ENCODE assay signal across 8 cellular contexts in the genomic region with DNA sequence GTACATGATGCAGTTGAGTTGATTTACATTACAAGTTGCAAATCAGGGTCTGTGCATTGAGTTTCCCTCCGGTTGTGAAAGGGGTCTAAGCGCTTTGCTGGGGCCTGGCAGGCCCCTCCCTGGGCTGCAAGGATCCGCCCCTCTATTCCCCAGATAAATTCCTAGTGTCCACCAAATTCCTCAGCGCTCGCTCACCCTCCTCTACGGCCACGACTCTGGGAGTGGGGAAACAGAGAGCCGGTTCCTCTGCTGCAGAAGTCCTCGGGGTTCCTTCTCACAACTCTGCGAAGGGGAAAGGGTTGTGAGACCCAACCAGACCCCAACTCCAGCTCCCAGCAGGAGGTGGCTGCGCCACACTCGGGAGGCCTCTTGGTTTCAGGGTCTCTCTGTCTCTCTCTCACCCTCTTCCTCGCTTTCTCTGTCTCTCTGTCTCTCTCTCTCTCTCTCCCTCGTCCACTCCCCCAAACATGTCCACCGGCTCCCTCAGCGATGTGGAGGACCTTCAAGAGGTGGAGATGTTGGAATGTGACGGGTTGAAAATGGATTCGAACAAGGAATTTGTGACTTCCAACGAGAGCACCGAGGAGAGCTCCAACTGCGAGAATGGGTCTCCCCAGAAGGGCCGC. TPM values are rescaled to one million over a fixed set of nuclear protein-coding genes. Genes with fewer than 3 reads are reported as not detected.
A peak's percentile ranks its signal among the peaks of the same experiment; 100 is the strongest.
DNase-seq lines count a peak whose midpoint lies in the region; ATAC-seq, FAIRE-seq and TF ChIP-seq lines count a peak whose summit lies in the region.

TSS of gene TCF21 (plus strand) at position 183 of the 626 bp plus-strand sequence. CDS start at position 468, 285 bp downstream.

- H3K9me3 ChIP-seq in HCT116 (ENCODE audit: control insufficient read depth in 1 of 2, insufficient read depth in 1 of 2, low read depth in 1 of 2, low read length in 2 of 2) = no peaks in the 10 kb centered on the region
- H3K9me3 ChIP-seq in body of pancreas = no peaks in the 10 kb centered on the region
- no peaks in the 10 kb centered on the region for H3K9me3 ChIP-seq in kidney (ENCODE audit: control insufficient read depth in 1 of 2, low read length in 2 of 2)
- H3K9me3 ChIP-seq in skeletal muscle satellite cell (replicated peaks; ENCODE audit: low read length) = no peaks in the 10 kb centered on the region
- H3K9me3 ChIP-seq in breast epithelium = no peaks in the 10 kb centered on the region

- ATAC-seq in HCT116 = peak; percentile 47; the same call in 1 of the 2 replicates
- ATAC-seq in body of pancreas = peak; percentile 51
- ATAC-seq in GM21447 (IDR thresholded peaks at IDR 0.05; ENCODE audit: unreplicated experiment) = no peak
- ATAC-seq in HG03469 (IDR thresholded peaks at IDR 0.05; ENCODE audit: unreplicated experiment) = no peak

- 8 to 18% methylated on average over 22 of the region's 22 CpGs for WGBS in body of pancreas, 2 donors

- H3K4me2 ChIP-seq in HCT116 (ENCODE audit: low read length) = peak within 1 kb of the TSS; percentile 32
- peak within 1 kb of the TSS; percentile 95 for H3K4me2 ChIP-seq in skeletal muscle satellite cell (ENCODE audit: low read length)

- no peak for FAIRE-seq in kidney (lab: Jason Lieb, UNC)

- H3K36me3 ChIP-seq in HCT116 (ENCODE audit: control insufficient read depth in 1 of 2, insufficient read depth in 2 of 2, low read length in 2 of 2) (no peaks in the 10 kb centered on the region), body of pancreas (replicated peaks in 1 of 2; ENCODE audit: insufficient read depth in 1 of 2, low read depth in 2 of 2) (no peaks in the 10 kb centered on the region), kidney (ENCODE audit: control insufficient read depth in 1 of 2, insufficient read depth in 2 of 2, low read length in 2 of 2) (no peaks in the 10 kb centered on the region), skeletal muscle satellite cell (ENCODE audit: insufficient read depth, low read length) (no peaks in the 10 kb centered on the region), breast epithelium (no peaks in the 10 kb centered on the region)

- H4K20me1 ChIP-seq in HCT116 (ENCODE audit: insufficient read depth) = no peaks in the 10 kb centered on the region

- H3K27ac ChIP-seq in HCT116 (ENCODE audit: low read depth, low read length) (peak within 1 kb of the TSS; percentile 11; the same call in 1 of the 2 replicates), body of pancreas (peak within 1 kb of the TSS in 3 of 4 donors; percentile 14 to 49 (median 26)), kidney (ENCODE audit: low read depth in 2 of 2, low read length in 2 of 2) (peak within 1 kb of the TSS; percentile 75 to 84), breast epithelium (no peak within 1 kb of the TSS)

- TF ChIP-seq POLR2A in HCT116 (IDR thresholded peaks at IDR 0.05; ENCODE audit: borderline replicate concordance, extremely low read depth, insufficient read depth, insufficient read length) (no peak), body of pancreas (IDR thresholded peaks at IDR 0.05) (peak in 2 of 3 donors; percentile 34 to 40), breast epithelium (IDR thresholded peaks at IDR 0.05) (no peak)

- H3K4me3 ChIP-seq in HCT116 (replicated peaks in 1 of 2; ENCODE audit: low read depth in 1 of 2, low read length in 2 of 2) = no peak within 1 kb of the TSS
- H3K4me3 ChIP-seq in body of pancreas = no peak within 1 kb of the TSS
- peak within 1 kb of the TSS; percentile 50 to 66 for H3K4me3 ChIP-seq in kidney (ENCODE audit: low read length in 2 of 2)
- H3K4me3 ChIP-seq in skeletal muscle satellite cell (ENCODE audit: low read length) = peak within 1 kb of the TSS; percentile 49
- H3K4me3 ChIP-seq in breast epithelium = peak within 1 kb of the TSS in 1 of 3 donors; percentile 1

- H2AFZ ChIP-seq in HCT116 (ENCODE audit: low read depth, low read length, poor library complexity, severe bottlenecking) = no peak within 1 kb of the TSS

- no peak for DNase-seq in HCT116 (ENCODE audit: low read depth, low spot score)
- DNase-seq in body of pancreas = peak in 2 of 4 donors; percentile 20 to 24
- DNase-seq in kidney = peak; percentile 85
- no peak for DNase-seq in breast epithelium (ENCODE audit: low spot score in 2 of 2)
- DNase-seq in NCI-H82 (lab: John Stamatoyannopoulos, UW) = no peak

- H3K4me1 ChIP-seq in HCT116 (ENCODE audit: control insufficient read depth in 1 of 2, insufficient read depth in 2 of 2, low read length in 2 of 2) = peaks cover 4 to 22% of the 10 kb centered on the region in 2 experiments; a peak in 3 of 4 replicates
- peaks cover 17% of the 10 kb centered on the region for H3K4me1 ChIP-seq in body of pancreas
- H3K4me1 ChIP-seq in kidney (ENCODE audit: control insufficient read depth in 1 of 2, insufficient read depth in 1 of 2, low read depth in 1 of 2, low read length in 2 of 2) = peaks cover 0 to 3% of the 10 kb centered on the region in 2 donors
- H3K4me1 ChIP-seq in skeletal muscle satellite cell (ENCODE audit: control insufficient read depth, insufficient read depth, low read length) = peaks cover 6% of the 10 kb centered on the region
- H3K4me1 ChIP-seq in breast epithelium = no peaks in the 10 kb centered on the region

- H3K79me2 ChIP-seq in HCT116 (ENCODE audit: insufficient read depth, low read length) = no peaks in the 10 kb centered on the region

- TF ChIP-seq RAD21 in HCT116 (IDR thresholded peaks at IDR 0.05; ENCODE audit: low read depth) = no peak

- no peaks in the 10 kb centered on the region for H3K9me2 ChIP-seq in HCT116 (ENCODE audit: insufficient read depth)

- POLR2A ChIA-PET in HCT116 (lab: Charles Lee) = no interaction called here

- peaks cover under 1% of the 10 kb centered on the region; the same call in 1 of the 2 replicates for H3K27me3 ChIP-seq in HCT116 (ENCODE audit: insufficient read depth, low read length)
- peaks cover 0 to 38% of the 10 kb centered on the region in 2 donors for H3K27me3 ChIP-seq in body of pancreas
- no peaks in the 10 kb centered on the region for H3K27me3 ChIP-seq in skeletal muscle satellite cell (ENCODE audit: control insufficient read depth, insufficient read depth, low read length)
- peaks cover 11 to 85% of the 10 kb centered on the region in 2 donors for H3K27me3 ChIP-seq in breast epithelium

- intact Hi-C loops in HCT116 (cut with micrococcal nuclease) (no loop called here), body of pancreas (cut with DNase I) (no loop called here), kidney (cut with DNase I) (no loop called here), breast epithelium (cut with DNase I; ENCODE audit: low total_unique reads) (loop anchor here (5.0 kb wide), 1 partner anchor 1428 kb away; no protein-coding TSS in a partner anchor)

- H3K9ac ChIP-seq in HCT116 (ENCODE audit: low read length) (no peak within 1 kb of the TSS), kidney (ENCODE audit: low read length in 2 of 2) (peak within 1 kb of the TSS; percentile 43 to 71), skeletal muscle satellite cell (ENCODE audit: low read depth, low read length) (peak within 1 kb of the TSS; percentile 78)

- no TSS peak for BruUV-seq in HCT116 (replicated peaks; lab: Mats Ljungman, UMichigan)

- CTCF ChIA-PET in HCT116 (lab: Charles Lee) = no interaction called here

- RAD21 ChIA-PET in HCT116 (lab: Charles Lee; ENCODE audit: low non-redundant PET in 1 of 2, low total read pairs in 2 of 2, uncharacterized antibody in 2 of 2, unreplicated experiment in 2 of 2) = no interaction called here

- no peak for TF ChIP-seq CTCF in HCT116 (IDR thresholded peaks at IDR 0.05 in 2 of 3, conservative IDR thresholded peaks at IDR 0.05 in 1 of 3; ENCODE audit: borderline replicate concordance in 1 of 3, insufficient read depth in 1 of 3, low read depth in 2 of 3, low read length in 2 of 3)
- TF ChIP-seq CTCF in body of pancreas (IDR thresholded peaks at IDR 0.05) = no peak
- TF ChIP-seq CTCF in kidney (IDR thresholded peaks at IDR 0.05; ENCODE audit: borderline replicate concordance, extremely low read depth, insufficient read depth) = no peak
- TF ChIP-seq CTCF in breast epithelium (IDR thresholded peaks at IDR 0.05) = no peak

TF ChIP-seq in HCT116, 20 proteins besides CTCF, POLR2A, EP300 and RAD21 (continues in another document):
- TF ChIP-seq, protein P1, sequence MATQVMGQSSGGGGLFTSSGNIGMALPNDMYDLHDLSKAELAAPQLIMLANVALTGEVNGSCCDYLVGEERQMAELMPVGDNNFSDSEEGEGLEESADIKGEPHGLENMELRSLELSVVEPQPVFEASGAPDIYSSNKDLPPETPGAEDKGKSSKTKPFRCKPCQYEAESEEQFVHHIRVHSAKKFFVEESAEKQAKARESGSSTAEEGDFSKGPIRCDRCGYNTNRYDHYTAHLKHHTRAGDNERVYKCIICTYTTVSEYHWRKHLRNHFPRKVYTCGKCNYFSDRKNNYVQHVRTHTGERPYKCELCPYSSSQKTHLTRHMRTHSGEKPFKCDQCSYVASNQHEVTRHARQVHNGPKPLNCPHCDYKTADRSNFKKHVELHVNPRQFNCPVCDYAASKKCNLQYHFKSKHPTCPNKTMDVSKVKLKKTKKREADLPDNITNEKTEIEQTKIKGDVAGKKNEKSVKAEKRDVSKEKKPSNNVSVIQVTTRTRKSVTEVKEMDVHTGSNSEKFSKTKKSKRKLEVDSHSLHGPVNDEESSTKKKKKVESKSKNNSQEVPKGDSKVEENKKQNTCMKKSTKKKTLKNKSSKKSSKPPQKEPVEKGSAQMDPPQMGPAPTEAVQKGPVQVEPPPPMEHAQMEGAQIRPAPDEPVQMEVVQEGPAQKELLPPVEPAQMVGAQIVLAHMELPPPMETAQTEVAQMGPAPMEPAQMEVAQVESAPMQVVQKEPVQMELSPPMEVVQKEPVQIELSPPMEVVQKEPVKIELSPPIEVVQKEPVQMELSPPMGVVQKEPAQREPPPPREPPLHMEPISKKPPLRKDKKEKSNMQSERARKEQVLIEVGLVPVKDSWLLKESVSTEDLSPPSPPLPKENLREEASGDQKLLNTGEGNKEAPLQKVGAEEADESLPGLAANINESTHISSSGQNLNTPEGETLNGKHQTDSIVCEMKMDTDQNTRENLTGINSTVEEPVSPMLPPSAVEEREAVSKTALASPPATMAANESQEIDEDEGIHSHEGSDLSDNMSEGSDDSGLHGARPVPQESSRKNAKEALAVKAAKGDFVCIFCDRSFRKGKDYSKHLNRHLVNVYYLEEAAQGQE (IDR thresholded peaks at IDR 0.05; ENCODE audit: low read depth) = no peak
- TF ChIP-seq ZNF274 (IDR thresholded peaks at IDR 0.05; ENCODE audit: low read depth, low read length) (no peak), EZH2 (IDR thresholded peaks at IDR 0.05) (no peak), POLR2AphosphoS5 (IDR thresholded peaks at IDR 0.05; ENCODE audit: low read depth, low read length) (no peak), SRF (IDR thresholded peaks at IDR 0.05; ENCODE audit: low read depth) (no peak), MAX (IDR thresholded peaks at IDR 0.05) (no peak)

RNA-seq across cellular contexts. Expression of gene TCF21, which starts in this region (rescaled TPM):
- total RNA-seq in HCT116 (2021; ENCODE audit: unreplicated experiment) (0.20 TPM), body of pancreas (1 to 10 TPM; 1.3 to 2.3 TPM), kidney (6.3 TPM), breast epithelium (1 to 10 TPM in 1 of 3 donors, not detected in 2; 1.0 TPM)
- 0.01 and 0.04 TPM in 2 replicates for polyA plus RNA-seq in HCT116 (2012)
- polyA plus RNA-seq in kidney (ENCODE audit: insufficient read depth, low read depth, low replicate concordance) = 28.8 TPM
- total RNA-seq in skeletal muscle satellite cell (2012; rRNA removed) = under 0.01 and 0.22 TPM in 2 replicates

Comparison
In these comparisons a context has a peak if more than half of its experiments do, and no peak if none do; other contexts are left out.
1. Peak in ATAC-seq, H3K27ac ChIP-seq and H3K4me2 ChIP-seq in HCT116; RNA of the gene not detected or under 1 TPM.
2. H3K27ac ChIP-seq: peak in body of pancreas (3 of 4) and kidney (2 of 2); none in breast epithelium (0 of 2).
3. H3K4me3 ChIP-seq: peak in kidney (2 of 2) and skeletal muscle satellite cell (single experiment); none in HCT116 (0 of 2) and body of pancreas (0 of 2).
4. POLR2A ChIP-seq: peak in body of pancreas (2 of 3); none in HCT116 (single experiment) and breast epithelium (single experiment).